Comparison of ENCODE assay signal across 19 cellular contexts in the genomic region with DNA sequence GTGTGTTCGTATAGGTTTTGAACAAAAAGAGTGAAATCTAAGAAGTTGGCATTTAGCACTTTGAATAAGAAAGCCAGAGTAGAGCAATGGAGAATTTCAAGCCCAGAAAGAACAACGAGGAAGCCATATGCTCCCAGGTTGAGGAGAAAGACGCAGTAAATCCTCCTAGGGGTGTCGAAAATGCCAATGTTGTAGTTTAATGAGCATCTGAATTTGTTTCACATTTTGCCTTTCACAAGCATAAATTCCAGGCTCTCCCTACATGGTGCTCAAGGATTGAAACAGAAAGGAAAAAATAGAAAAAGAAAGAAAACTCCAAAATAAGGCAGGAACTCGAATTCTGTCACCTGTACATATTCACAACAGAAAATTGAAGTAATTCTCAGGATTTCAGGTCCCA.
"Had no signal": no experiment of that assay in that cellular context is flagged by ENCODE, and none has a peak within 500 bp of the region (broad histone marks: within the 10 kb centered on the region; RNA-seq: fewer than 3 reads in every experiment).

No MANE protein-coding gene starts in this region.

- ATAC-seq: activated CD8-positive, alpha-beta T cell treated with anti-CD3 and anti-CD28 coated beads for 36 hours had no signal

- DNase-seq: activated CD4-positive, alpha-beta T cell treated with anti-CD3 and anti-CD28 coated beads, Interleukin-2, amount 10 ng/mL, durations not matched to agents 24 days and 14 days; activated CD8-positive, alpha-beta T cell treated with anti-CD3 and anti-CD28 coated beads for 36 hours; activated gamma-delta T cell; activated T-cell treated with anti-CD3 and anti-CD28 coated beads, Interleukin-2, amount 50 U/mL, for 48 hours; cerebellar nuclear complex; cortex of kidney; effector CD8-positive, alpha-beta T cell; midbrain; nephron progenitor cell; nucleus accumbens; posterior cingulate gyrus; retina; T1000 had no signal

- H3K9me3 ChIP-seq: ascending aorta, breast epithelium, esophagus muscularis mucosa, suprapubic skin had no signal

- H3K36me3 ChIP-seq: ascending aorta, breast epithelium, esophagus muscularis mucosa, suprapubic skin had no signal

- H3K27me3 ChIP-seq: ascending aorta, breast epithelium, esophagus muscularis mucosa, suprapubic skin had no signal

- H3K4me3 ChIP-seq: ascending aorta, breast epithelium, esophagus muscularis mucosa, lung, suprapubic skin had no signal

- FAIRE-seq: islet of Langerhans had no signal

- H3K27ac ChIP-seq: ascending aorta, suprapubic skin had no signal
